ENCODE assay signal across 14 cellular contexts in genomic region chr17:1447061-1447460, GRCh38. TPM values are rescaled to one million over a fixed set of nuclear protein-coding genes. Genes with fewer than 3 reads are reported as not detected.
DNase-seq lines count a peak whose midpoint lies in the region; ATAC-seq, FAIRE-seq and TF ChIP-seq lines count a peak whose summit lies in the region.
"Had no signal": no experiment of that assay in that cellular context is flagged by ENCODE, and none has a peak within 500 bp of the region (broad histone marks: within the 10 kb centered on the region; RNA-seq: fewer than 3 reads in every experiment).

No MANE protein-coding gene starts in this region.

- peak overlapping the region; percentile 36 for H3K4me3 Mint-ChIP-seq in activated T-helper 17 cell treated with anti-CD3 and anti-CD28 coated beads, Interleukin-2, amount 50 U/mL, for 72 hours
- no peak overlapping the region for H3K4me3 Mint-ChIP-seq in mesothelial cell of epicardium
- H3K4me3 Mint-ChIP-seq: dendritic cell treated with granulocyte-macrophage colony-stimulating factor and Interleukin-4, amounts not matched to agents 40 ng/mL and 50 ng/mL, for 4 days had no signal

- ATAC-seq in activated T-helper 17 cell treated with anti-CD3 and anti-CD28 coated beads, Interleukin-2, amount 50 U/mL, for 72 hours (replicated peaks) = no peak

- TF ChIP-seq POLR2A in GM12891 (IDR thresholded peaks at IDR 0.05; ENCODE audit: low read depth, low read length) = no peak

- no peaks in the 10 kb centered on the region for H3K27me3 Mint-ChIP-seq in activated T-helper 17 cell treated with anti-CD3 and anti-CD28 coated beads, Interleukin-2, amount 50 U/mL, for 72 hours
- H3K27me3 Mint-ChIP-seq in mesothelial cell of epicardium (ENCODE audit: low read depth) = no peaks in the 10 kb centered on the region
- H3K27me3 Mint-ChIP-seq: dendritic cell treated with granulocyte-macrophage colony-stimulating factor and Interleukin-4, amounts not matched to agents 40 ng/mL and 50 ng/mL, for 4 days had no signal

- no peaks in the 10 kb centered on the region for H3K9me3 Mint-ChIP-seq in activated T-helper 17 cell treated with anti-CD3 and anti-CD28 coated beads, Interleukin-2, amount 50 U/mL, for 72 hours
- H3K9me3 Mint-ChIP-seq in mesothelial cell of epicardium = no peaks in the 10 kb centered on the region
- H3K9me3 Mint-ChIP-seq: dendritic cell treated with granulocyte-macrophage colony-stimulating factor and Interleukin-4, amounts not matched to agents 40 ng/mL and 50 ng/mL, for 4 days had no signal

- TF ChIP-seq CTCF in 22Rv1 (IDR thresholded peaks at IDR 0.05) (no peak), mesothelial cell of epicardium (IDR thresholded peaks at IDR 0.05; ENCODE audit: unreplicated experiment) (no peak)

- H3K27ac ChIP-seq in 22Rv1 = peak overlapping the region; percentile 43

- peak overlapping the region; percentile 72 for H3K27ac Mint-ChIP-seq in activated T-helper 17 cell treated with anti-CD3 and anti-CD28 coated beads, Interleukin-2, amount 50 U/mL, for 72 hours
- H3K27ac Mint-ChIP-seq in mesothelial cell of epicardium = peak overlapping the region; percentile 47
- H3K27ac Mint-ChIP-seq: dendritic cell treated with granulocyte-macrophage colony-stimulating factor and Interleukin-4, amounts not matched to agents 40 ng/mL and 50 ng/mL, for 4 days had no signal

- FAIRE-seq in GM12891 (lab: Jason Lieb, UNC) = peak; percentile 41

- peaks cover 10% of the 10 kb centered on the region for H3K4me1 Mint-ChIP-seq in activated T-helper 17 cell treated with anti-CD3 and anti-CD28 coated beads, Interleukin-2, amount 50 U/mL, for 72 hours
- no peaks in the 10 kb centered on the region for H3K4me1 Mint-ChIP-seq in mesothelial cell of epicardium

- DNase-seq in GM12891 (ENCODE audit: insufficient read length, low spot score) (no peak), mesothelial cell of epicardium (ENCODE audit: low spot score in 2 of 2, unreplicated experiment in 2 of 2) (no peak), SHP77 (lab: John Stamatoyannopoulos, UW) (no peak), NCI-H1436 (lab: John Stamatoyannopoulos, UW) (no peak), NCI-H1930 (lab: John Stamatoyannopoulos, UW) (no peak), DMS 273 treated with DMSO at 0.1 percent for 48 hours (lab: John Stamatoyannopoulos, UW) (no peak)
- DNase-seq: activated CD4-positive, CD25-positive, alpha-beta regulatory T cell; activated T-cell treated with anti-CD3 and anti-CD28 coated beads, Interleukin-2, amount 50 U/mL, for 48 hours; amygdala; NCI-H1092 treated with DMSO at 0.1 percent for 48 hours; NCI-H226 had no signal

- peaks cover 49% of the 10 kb centered on the region for H3K36me3 Mint-ChIP-seq in activated T-helper 17 cell treated with anti-CD3 and anti-CD28 coated beads, Interleukin-2, amount 50 U/mL, for 72 hours (ENCODE audit: low read depth)
- H3K36me3 Mint-ChIP-seq in mesothelial cell of epicardium = peaks cover 6% of the 10 kb centered on the region

TF ChIP-seq in GM12891, 5 proteins besides CTCF, POLR2A, EP300 and RAD21:
- no peak for TF ChIP-seq POU2F2 (IDR thresholded peaks at IDR 0.05; ENCODE audit: low read depth, low read length)
- TF ChIP-seq PAX5 (IDR thresholded peaks at IDR 0.05; ENCODE audit: insufficient read depth, low read length, severe bottlenecking) = no peak
- no peak for TF ChIP-seq POLR2AphosphoS5 (IDR thresholded peaks at IDR 0.05; ENCODE audit: low read depth, low read length)
- TF ChIP-seq TAF1 (IDR thresholded peaks at IDR 0.05; ENCODE audit: low read depth, low read length) = no peak
- TF ChIP-seq SPI1 (IDR thresholded peaks at IDR 0.05; ENCODE audit: low read depth, low read length) = no peak
TF ChIP-seq in GM12891: peak in this region for 0.

RNA-seq across cellular contexts. Expression of gene CRK, which starts 9.0 kb away (rescaled TPM):
- polyA plus RNA-seq in GM12891 (2012; ENCODE audit: low read depth, missing spikeins) = 4.2 TPM
- 10 to 100 TPM; 15.5 to 21.6 TPM for total RNA-seq in activated T-helper 17 cell treated with anti-CD3 and anti-CD28 coated beads, Interleukin-2, amount 50 U/mL, for 72 hours
- 38.2 to 41.9 TPM (median 41.3 TPM) in 3 replicates for total RNA-seq in mesothelial cell of epicardium

RNA-seq across cellular contexts. Expression of gene MYO1C, which starts 45.4 kb away (rescaled TPM):
- polyA plus RNA-seq in GM12891 (2012; ENCODE audit: low read depth, missing spikeins) = 50.6 TPM
- 10 to 100 TPM; 46.6 to 51.0 TPM for total RNA-seq in activated T-helper 17 cell treated with anti-CD3 and anti-CD28 coated beads, Interleukin-2, amount 50 U/mL, for 72 hours
- total RNA-seq in mesothelial cell of epicardium = 144 to 149 TPM (median 147 TPM) in 3 replicates

RNA-seq across cellular contexts. Expression of gene YWHAE, which starts 47.0 kb away (rescaled TPM):
- 434 TPM for polyA plus RNA-seq in GM12891 (2012; ENCODE audit: low read depth, missing spikeins)
- 100 to 1,000 TPM; 247 to 515 TPM for total RNA-seq in activated T-helper 17 cell treated with anti-CD3 and anti-CD28 coated beads, Interleukin-2, amount 50 U/mL, for 72 hours
- total RNA-seq in mesothelial cell of epicardium = 714 to 730 TPM (median 714 TPM) in 3 replicates
